4 cellular contexts compared by ENCODE assay signal in genomic region chr4:565614-566013, GRCh38. TPM values are rescaled to one million over a fixed set of nuclear protein-coding genes. Genes with fewer than 3 reads are reported as not detected.
"Had no signal": no experiment of that assay in that cellular context is flagged by ENCODE, and none has a peak within 500 bp of the region (broad histone marks: within the 10 kb centered on the region; RNA-seq: fewer than 3 reads in every experiment).

No MANE protein-coding gene starts in this region.

RNA-seq across cellular contexts. Expression of gene TMEM271, which starts 10.5 kb away (rescaled TPM):
- total RNA-seq: GM23248, GM23338, HFFc6 had no signal

RNA-seq across cellular contexts. Expression of gene PDE6B, which starts 59.8 kb away (rescaled TPM):
- total RNA-seq: H4, HFFc6 had no signal
